ENCODE assay signal across 9 cellular contexts in the genomic region with DNA sequence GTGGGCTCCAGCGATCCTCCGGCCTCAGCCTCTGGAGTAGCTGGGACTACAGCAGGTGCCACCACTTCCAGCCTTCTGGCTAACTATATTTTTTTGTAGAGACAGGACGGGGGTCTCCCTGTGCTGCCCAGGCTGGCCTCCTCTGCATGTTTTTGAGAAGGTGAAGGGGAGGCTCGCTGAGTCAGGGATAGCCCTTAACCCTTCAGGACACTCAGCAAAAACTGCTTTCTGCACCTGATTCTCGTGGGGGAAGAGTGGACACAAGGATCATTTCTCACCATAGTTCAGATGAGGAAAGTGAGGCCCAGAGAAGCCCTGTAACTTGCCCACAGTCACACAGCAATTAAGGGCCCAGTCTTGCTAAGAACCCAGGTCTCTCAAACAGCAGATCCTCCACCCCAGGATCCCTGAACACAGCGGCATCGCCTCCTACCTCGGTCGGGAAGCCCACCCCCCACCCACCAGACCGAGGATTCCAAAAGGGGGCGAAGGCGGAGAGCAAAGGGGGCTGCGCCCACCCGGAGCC. TPM values are rescaled to one million over a fixed set of nuclear protein-coding genes. Genes with fewer than 3 reads are reported as not detected.
DNase-seq lines count a peak whose midpoint lies in the region; ATAC-seq, FAIRE-seq and TF ChIP-seq lines count a peak whose summit lies in the region.
"Had no signal": no experiment of that assay in that cellular context is flagged by ENCODE, and none has a peak within 500 bp of the region (broad histone marks: within the 10 kb centered on the region; RNA-seq: fewer than 3 reads in every experiment).

No MANE protein-coding gene starts in this region.

- no peaks in the 10 kb centered on the region for H3K36me3 Mint-ChIP-seq in activated CD8-positive, alpha-beta T cell treated with anti-CD3 and anti-CD28 coated beads for 36 hours (ENCODE audit: low read depth)

- TF ChIP-seq CTCF in activated CD8-positive, alpha-beta T cell treated with anti-CD3 and anti-CD28 coated beads for 36 hours (IDR thresholded peaks at IDR 0.05), result no peak
- no peak for TF ChIP-seq CTCF in GM10248 (IDR thresholded peaks at IDR 0.05; ENCODE audit: control extremely low read depth, extremely low read depth, low read depth, missing control alignments)

- H3K4me1 Mint-ChIP-seq in activated CD8-positive, alpha-beta T cell treated with anti-CD3 and anti-CD28 coated beads for 36 hours (ENCODE audit: low read depth), result peaks cover 72% of the 10 kb centered on the region

- H3K79me2 ChIP-seq in GM23248 (ENCODE audit: insufficient read depth), result no peaks in the 10 kb centered on the region

- H3K4me1 ChIP-seq in GM23248 (ENCODE audit: insufficient read depth) (no peaks in the 10 kb centered on the region), small intestine (ENCODE audit: control insufficient read depth in 2 of 2, insufficient read depth in 1 of 2, low read depth in 1 of 2, low read length in 1 of 2) (no peaks in the 10 kb centered on the region)

- CTCF ChIA-PET in activated CD8-positive, alpha-beta T cell treated with anti-CD3 and anti-CD28 coated beads for 36 hours (lab: Charles Lee), result interaction anchor here (1.0 to 3.5 kb wide), 4 partner anchors 10 to 29 kb away, joined by 3 to 18 read pairs (median 4); no protein-coding TSS in a partner anchor
- CTCF ChIA-PET in GM10248 (lab: Yijun Ruan, JAX), result no interaction called here

- H3F3A ChIP-seq in GM23248 (ENCODE audit: insufficient read depth), result no peaks in the 10 kb centered on the region

- no peaks in the 10 kb centered on the region for H3K9me3 Mint-ChIP-seq in activated CD8-positive, alpha-beta T cell treated with anti-CD3 and anti-CD28 coated beads for 36 hours

- H3K4me3 ChIP-seq in GM23248 (peak overlapping the region; percentile 64), iPS-11a (ENCODE audit: low read depth, low read length) (peak overlapping the region; percentile 40), small intestine (ENCODE audit: low read depth in 1 of 2, low read length in 2 of 2) (peak overlapping the region; percentile 32 to 33)

- no peak for ATAC-seq in activated CD8-positive, alpha-beta T cell treated with anti-CD3 and anti-CD28 coated beads for 36 hours
- ATAC-seq in HG02870 (IDR thresholded peaks at IDR 0.05; ENCODE audit: unreplicated experiment), result no peak

- no peak for FAIRE-seq in small intestine (lab: Jason Lieb, UNC)

- H3K27ac ChIP-seq in GM23248 (no peak overlapping the region), small intestine (ENCODE audit: low read depth in 1 of 2, low read length in 1 of 2) (peak overlapping the region in 1 of 2 donors; percentile 75)

- no peaks in the 10 kb centered on the region for H3K9me2 ChIP-seq in GM23248 (ENCODE audit: insufficient read depth)

- 45 to 77% methylated on average over 7 to 10 of the region's 14 CpGs for WGBS in GM23248 (ENCODE audit: low coverage in 1 of 2, low lambda C conversion rate in 2 of 2, missing lambda C conversion rate in 2 of 2), 2 experiments
- 30 to 38% (median 31%) methylated on average over 14 of the region's 14 CpGs for WGBS in small intestine, 3 donors

- H3K27me3 Mint-ChIP-seq in activated CD8-positive, alpha-beta T cell treated with anti-CD3 and anti-CD28 coated beads for 36 hours, result no peaks in the 10 kb centered on the region

- peak overlapping the region; percentile 20 for H3K4me3 Mint-ChIP-seq in activated CD8-positive, alpha-beta T cell treated with anti-CD3 and anti-CD28 coated beads for 36 hours

- peak overlapping the region; percentile 47 for H3K4me2 ChIP-seq in GM23248 (ENCODE audit: unreplicated experiment)

- peak overlapping the region; percentile 86 for H2AFZ ChIP-seq in GM23248

- H3K27ac Mint-ChIP-seq in activated CD8-positive, alpha-beta T cell treated with anti-CD3 and anti-CD28 coated beads for 36 hours, result peak overlapping the region; percentile 84

- in situ Hi-C loops in GM23248 (cut with MboI), result no loop called here

- POLR2A ChIA-PET in activated CD8-positive, alpha-beta T cell treated with anti-CD3 and anti-CD28 coated beads for 36 hours (lab: Charles Lee), result interaction anchor here (1.3 to 1.7 kb wide), 3 partner anchors 23 to 27 kb away, joined by 3 to 6 read pairs (median 5); no protein-coding TSS in a partner anchor
- POLR2A ChIA-PET in GM10248 (lab: Yijun Ruan, JAX), result no interaction called here

- H3K27me3 ChIP-seq in GM23248 (replicated peaks; ENCODE audit: insufficient read depth) (no peaks in the 10 kb centered on the region), small intestine (ENCODE audit: control insufficient read depth in 2 of 2, insufficient read depth in 2 of 2, low read length in 2 of 2) (no peaks in the 10 kb centered on the region)

- DNase-seq in GM23248 (no peak), small intestine (no peak), GM10248 (ENCODE audit: extremely low spot score) (no peak), SHP77 treated with DMSO at 0.1 percent for 48 hours (lab: John Stamatoyannopoulos, UW) (no peak)
- DNase-seq in activated CD8-positive, alpha-beta T cell treated with anti-CD3 and anti-CD28 coated beads for 36 hours, result peak; percentile 25
- DNase-seq in activated CD4-positive, CD25-positive, alpha-beta regulatory T cell treated with anti-CD3 and anti-CD28 coated beads, Interleukin-2, amount 50 U/mL, for 72 hours, result no peak
- DNase-seq: NCI-H1105 had no signal

- H3K36me3 ChIP-seq in GM23248 (ENCODE audit: low read depth), result no peaks in the 10 kb centered on the region
- no peaks in the 10 kb centered on the region for H3K36me3 ChIP-seq in small intestine (ENCODE audit: control insufficient read depth in 2 of 2, insufficient read depth in 2 of 2, low read length in 2 of 2)

- H3K9me3 ChIP-seq in GM23248 (ENCODE audit: low read depth) (no peaks in the 10 kb centered on the region), small intestine (ENCODE audit: control insufficient read depth, low read depth) (no peaks in the 10 kb centered on the region)

- intact Hi-C loops in activated CD8-positive, alpha-beta T cell treated with anti-CD3 and anti-CD28 coated beads for 36 hours (cut with micrococcal nuclease), result no loop called here

- peak overlapping the region; percentile 71 for H3K9ac ChIP-seq in GM23248

- H4K20me1 ChIP-seq in GM23248 (ENCODE audit: insufficient read depth), result no peaks in the 10 kb centered on the region

RNA-seq across cellular contexts. Expression of a gene that starts 1.3 kb away (rescaled TPM):
- total RNA-seq in GM23248 (2014; rRNA removed; shearing (Covaris generic)), result not detected in 2 replicates
- not detected in 2 replicates for polyA plus RNA-seq in GM23248 (2016; fragmentation: Nextera tagmentation; extraction: Ambion mirVana)
- total RNA-seq in activated CD8-positive, alpha-beta T cell treated with anti-CD3 and anti-CD28 coated beads for 36 hours, result under 1 TPM; 0.51 to 0.56 TPM
- 10 to 100 TPM in 1 of 3 donors, 1 to 10 TPM in 2; 1.6 to 12.6 (median 1.6) TPM for polyA plus RNA-seq in small intestine

RNA-seq across cellular contexts. Expression of a gene that starts 29.8 kb away (rescaled TPM):
- 5.3 and 5.8 TPM in 2 replicates for total RNA-seq in GM23248 (2014; rRNA removed; shearing (Covaris generic))
- polyA plus RNA-seq in GM23248 (2016; fragmentation: Nextera tagmentation; extraction: Ambion mirVana) (3.9 and 4.5 TPM in 2 replicates), small intestine (1 to 10 TPM; 3.5 to 8.7 (median 5.1) TPM)
- total RNA-seq in activated CD8-positive, alpha-beta T cell treated with anti-CD3 and anti-CD28 coated beads for 36 hours, result 10 to 100 TPM; 26.3 to 27.6 TPM

RNA-seq across cellular contexts. Expression of a gene that starts 38.3 kb away (rescaled TPM):
- 31.9 and 32.1 TPM in 2 replicates for total RNA-seq in GM23248 (2014; rRNA removed; shearing (Covaris generic))
- polyA plus RNA-seq in GM23248 (2016; fragmentation: Nextera tagmentation; extraction: Ambion mirVana) (50.2 and 53.5 TPM in 2 replicates), small intestine (100 to 1,000 TPM in 1 of 3 donors, 10 to 100 TPM in 1, 1 to 10 TPM in 1; 7.2 to 137 (median 18.4) TPM)
- total RNA-seq in activated CD8-positive, alpha-beta T cell treated with anti-CD3 and anti-CD28 coated beads for 36 hours, result 10 to 100 TPM; 31.6 to 32.1 TPM
